27 cellular contexts compared by ENCODE assay signal in the genomic region with DNA sequence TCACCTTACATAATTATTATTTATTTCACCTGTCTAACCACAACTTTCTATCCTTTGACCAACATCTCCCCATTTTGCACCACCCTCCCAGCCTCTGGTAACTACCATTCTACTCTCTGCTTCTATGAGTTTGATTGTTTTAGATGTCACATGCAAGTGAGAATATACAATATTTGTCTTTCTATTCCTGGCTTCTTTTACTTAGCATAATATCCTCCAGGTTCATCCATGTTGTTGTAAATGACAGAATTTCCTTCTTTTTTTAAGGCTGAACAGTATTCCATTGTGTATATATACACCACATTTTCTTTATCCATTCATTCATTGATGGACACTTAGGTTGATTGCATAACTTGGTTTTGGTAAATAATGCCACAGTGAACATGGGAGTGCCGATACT.
"Had no signal": no experiment of that assay in that cellular context is flagged by ENCODE, and none has a peak within 500 bp of the region (broad histone marks: within the 10 kb centered on the region; RNA-seq: fewer than 3 reads in every experiment).

No MANE protein-coding gene starts in this region.

- FAIRE-seq: bronchial epithelial cell, TTC549 had no signal

- H3K9me3 ChIP-seq: colonic mucosa, esophagus squamous epithelium, gastroesophageal sphincter, tibial artery had no signal

- H3K9ac ChIP-seq: parathyroid adenoma had no signal

- H3K4me3 Mint-ChIP-seq: activated T-cell treated with anti-CD3 and anti-CD28 coated beads, Interleukin-2, amount 50 U/mL, for 4 hours; endodermal cell; memory B cell; nephron progenitor cell had no signal

- H3K27ac Mint-ChIP-seq: endodermal cell, memory B cell, nephron progenitor cell, T-cell had no signal

- H2AFZ ChIP-seq: parathyroid adenoma had no signal

- ATAC-seq: activated T-cell treated with anti-CD3 and anti-CD28 coated beads, Interleukin-2, amount 50 U/mL, for 4 hours; gastroesophageal sphincter; right cardiac atrium; stimulated activated naive CD8-positive, alpha-beta T cell treated with anti-CD3 and anti-CD28 coated beads, Interleukin-15, Interleukin-2, amounts not matched to agents 100 U/mL and 50 U/mL, for 24 hours; T-cell had no signal

- H3K27ac ChIP-seq: colonic mucosa, dorsolateral prefrontal cortex, esophagus squamous epithelium, gastroesophageal sphincter, parathyroid adenoma, tibial artery, WERI-Rb-1 had no signal

- H3K27me3 Mint-ChIP-seq: memory B cell, T-cell had no signal

- H3K9me3 Mint-ChIP-seq: activated T-cell treated with anti-CD3 and anti-CD28 coated beads, Interleukin-2, amount 50 U/mL, for 4 hours; endodermal cell; memory B cell; T-cell had no signal

- H3K4me1 ChIP-seq: colonic mucosa, parathyroid adenoma had no signal

- DNase-seq: activated CD4-positive, alpha-beta T cell treated with anti-CD3 and anti-CD28 coated beads for 1 hour; activated CD4-positive, alpha-beta T cell treated with anti-CD3 and anti-CD28 coated beads, Interleukin-2, amount 50 U/mL, for 4 hours; activated CD8-positive, alpha-beta memory T cell treated with anti-CD3 and anti-CD28 coated beads for 24 hours; activated CD8-positive, alpha-beta memory T cell treated with anti-CD3 and anti-CD28 coated beads, Interleukin-2, amount 50 U/mL, for 4 hours; activated effector memory CD4-positive, alpha-beta T cell treated with anti-CD3 and anti-CD28 coated beads, Interleukin-2, amount 50 U/mL, for 16 hours; activated T-cell treated with anti-CD3 and anti-CD28 coated beads, Interleukin-2, amount 50 U/mL, for 4 hours; amniotic stem cell; colonic mucosa; dorsolateral prefrontal cortex; endodermal cell; esophagus squamous epithelium; head of caudate nucleus; hypothalamus; nephron progenitor cell; nucleus accumbens; right cardiac atrium; stimulated activated CD4-positive, alpha-beta T cell treated with anti-CD3 and anti-CD28 coated beads, Interleukin-12 subunit alpha, Interleukin-12 subunit beta, amount 100 ng/mL, for 4 hours; stimulated activated CD4-positive, alpha-beta T cell treated with anti-CD3 and anti-CD28 coated beads, Interleukin-4, amount 100 ng/mL, for 4 hours; stimulated activated naive CD8-positive, alpha-beta T cell treated with anti-CD3 and anti-CD28 coated beads, Interleukin-15, Interleukin-2, amounts not matched to agents 100 U/mL and 50 U/mL, for 24 hours; T-cell; tibial artery; WERI-Rb-1 had no signal

- H3K27me3 ChIP-seq: colonic mucosa, dorsolateral prefrontal cortex, esophagus squamous epithelium, gastroesophageal sphincter, tibial artery had no signal

- H3K4me3 ChIP-seq: colonic mucosa, dorsolateral prefrontal cortex, esophagus squamous epithelium, gastroesophageal sphincter, tibial artery had no signal

- H3K36me3 ChIP-seq: colonic mucosa, tibial artery had no signal
